In the genomic region with DNA sequence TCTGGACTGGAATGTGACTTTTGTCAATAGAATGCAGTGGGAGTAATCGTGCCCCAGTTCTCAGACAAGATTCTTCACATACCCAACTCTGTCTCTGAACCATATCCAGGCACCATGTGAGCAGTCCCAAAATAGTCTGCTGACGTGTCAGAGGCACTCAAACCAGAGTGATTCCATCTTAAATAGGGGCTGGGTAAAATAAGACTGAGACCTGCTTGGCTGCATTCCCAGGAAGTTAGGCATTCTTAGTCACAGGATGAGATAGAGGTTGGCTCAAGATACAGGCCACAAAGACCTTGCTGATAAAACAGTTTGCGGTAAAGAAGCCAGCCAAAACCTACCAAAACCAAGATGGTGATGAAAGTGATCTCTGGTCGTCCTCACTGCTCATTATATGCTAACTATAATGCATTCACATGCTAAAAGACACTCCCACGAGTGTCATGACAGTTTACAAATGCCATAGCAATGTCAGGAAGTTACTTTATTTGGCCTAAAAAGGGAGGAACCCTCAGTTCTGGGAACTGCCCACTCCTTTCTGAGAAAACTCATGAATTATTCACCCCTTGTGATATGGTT, we compare ENCODE assay signal across 13 cellular contexts. TPM values are rescaled to one million over a fixed set of nuclear protein-coding genes. Genes with fewer than 3 reads are reported as not detected.
DNase-seq lines count a peak whose midpoint lies in the region; ATAC-seq and TF ChIP-seq lines count a peak whose summit lies in the region.
"Had no signal": no experiment of that assay in that cellular context is flagged by ENCODE, and none has a peak within 500 bp of the region (broad histone marks: within the 10 kb centered on the region; RNA-seq: fewer than 3 reads in every experiment).

No MANE protein-coding gene starts in this region.

- no peaks in the 10 kb centered on the region for H3K9me1 ChIP-seq in IMR-90 (ENCODE audit: insufficient read depth, low read length)

- no peak overlapping the region for H4K91ac ChIP-seq in IMR-90 (ENCODE audit: insufficient read depth, low read depth, low read length)

- no TSS peak for BruUV-seq in IMR-90 (replicated peaks; lab: Mats Ljungman, UMichigan)

- no peak overlapping the region for H3K18ac ChIP-seq in IMR-90 (ENCODE audit: low read depth, low read length)

- in situ Hi-C loops in IMR-90 (cut with MboI; ENCODE audit: low sequenced_read_pairs), result no loop called here
- in situ Hi-C loops in gastrocnemius medialis (cut with MboI; ENCODE audit: low sequenced_read_pairs in 4 of 4), result no loop called here

- no CpG with 5 or more reads among the region's 5 CpGs for WGBS in IMR-90 (ENCODE audit: extremely low coverage in 2 of 2, insufficient read length in 1 of 2), 2 experiments

- no peak for TF ChIP-seq RAD21 in IMR-90 (IDR thresholded peaks at IDR 0.05; ENCODE audit: low read length)

- H3K27me3 ChIP-seq in IMR-90 (ENCODE audit: control insufficient read depth, insufficient read depth, low read length) (no peaks in the 10 kb centered on the region), gastrocnemius medialis (no peaks in the 10 kb centered on the region)
- H3K27me3 ChIP-seq: neural progenitor cell had no signal

- H2AK5ac ChIP-seq in IMR-90 (ENCODE audit: low read depth, low read length), result no peak overlapping the region

- H3K4me2 ChIP-seq in IMR-90 (ENCODE audit: low read depth, low read length), result no peak overlapping the region
- H3K4me2 ChIP-seq: neural progenitor cell had no signal

- intact Hi-C loops in IMR-90 (cut with micrococcal nuclease) (no loop called here), gastrocnemius medialis (cut with DNase I; ENCODE audit: low total_unique reads) (no loop called here)

- H3K79me1 ChIP-seq in IMR-90 (ENCODE audit: low read depth in 1 of 2, low read length in 2 of 2), result no peaks in the 10 kb centered on the region

- peak overlapping the region; percentile 48 for H2BK5ac ChIP-seq in IMR-90 (ENCODE audit: low read depth, low read length, poor library complexity, severe bottlenecking)

- CTCF ChIA-PET in IMR-90 (lab: Yijun Ruan, JAX), result no interaction called here

- H3K4ac ChIP-seq in IMR-90 (ENCODE audit: low read depth, low read length), result no peak overlapping the region

- TF ChIP-seq POLR2A in IMR-90 (IDR thresholded peaks at IDR 0.05; ENCODE audit: low read depth, low read length), result no peak
- TF ChIP-seq POLR2A in gastrocnemius medialis (IDR thresholded peaks at IDR 0.05), result no peak

- no peak overlapping the region for H2AK9ac ChIP-seq in IMR-90 (replicated peaks; ENCODE audit: low read depth, low read length, poor library complexity)

- ATAC-seq in IMR-90 (ENCODE audit: low read depth), result peak; percentile 80
- ATAC-seq in gastrocnemius medialis, result no peak
- ATAC-seq in GM21423 (IDR thresholded peaks at IDR 0.05; ENCODE audit: unreplicated experiment), result no peak

- H3K9ac ChIP-seq in IMR-90 (ENCODE audit: low read depth, low read length), result no peak overlapping the region
- H3K9ac ChIP-seq: neural progenitor cell had no signal

- H4K20me1 ChIP-seq in IMR-90 (ENCODE audit: insufficient read depth, low read length), result no peaks in the 10 kb centered on the region

- TF ChIP-seq CTCF in IMR-90 (conservative IDR thresholded peaks at IDR 0.05; ENCODE audit: low read depth, low read length), result no peak
- TF ChIP-seq CTCF in cardiac fibroblast (IDR thresholded peaks at IDR 0.05; ENCODE audit: low read depth, low read length), result no peak
- no peak for TF ChIP-seq CTCF in gastrocnemius medialis (IDR thresholded peaks at IDR 0.05 in 4 of 5, conservative IDR thresholded peaks at IDR 0.05 in 1 of 5)

- dilution Hi-C loops in IMR-90 (cut with HindIII; ENCODE audit: low sequenced_read_pairs, unreplicated experiment), result no loop called here

- H3K9me3 ChIP-seq in IMR-90 (ENCODE audit: control insufficient read depth, insufficient read depth, low read length) (no peaks in the 10 kb centered on the region; the same call in 1 of the 2 replicates), gastrocnemius medialis (no peaks in the 10 kb centered on the region)

- peak overlapping the region; percentile 2; the same call in 1 of the 2 replicates for H2BK120ac ChIP-seq in IMR-90 (ENCODE audit: low read depth, low read length)

- H3K4me1 ChIP-seq in IMR-90 (ENCODE audit: control insufficient read depth, insufficient read depth, low read length) (peaks cover 3% of the 10 kb centered on the region; the same call in 1 of the 2 replicates), gastrocnemius medialis (no peaks in the 10 kb centered on the region)

- 0 out of 3 replicates have a peak overlapping the region, but pooled peaks have one; percentile 0 for H2BK15ac ChIP-seq in IMR-90 (ENCODE audit: low read depth, low read length)

- no peak overlapping the region for H3K4me3 ChIP-seq in IMR-90 (ENCODE audit: insufficient read depth, low read depth, low read length)
- H3K4me3 ChIP-seq in cardiac fibroblast (replicated peaks in 1 of 2; ENCODE audit: low read depth in 2 of 2, low read length in 2 of 2), result no peak overlapping the region
- H3K4me3 ChIP-seq in gastrocnemius medialis, result no peak overlapping the region
- H3K4me3 ChIP-seq: neural progenitor cell had no signal

- no peak overlapping the region; a peak in 1 of 4 replicates for H4K8ac ChIP-seq in IMR-90 (ENCODE audit: low read depth in 2 of 2, low read length in 2 of 2)

- H3K27ac ChIP-seq in IMR-90 (ENCODE audit: insufficient read depth, low read length) (no peak overlapping the region), gastrocnemius medialis (no peak overlapping the region)
- H3K27ac ChIP-seq: neural progenitor cell had no signal

- POLR2A ChIA-PET in IMR-90 (lab: Charles Lee; ENCODE audit: unreplicated experiment), result no interaction called here

- no peak overlapping the region for H3K23ac ChIP-seq in IMR-90 (ENCODE audit: low read depth, low read length)

- H4K5ac ChIP-seq in IMR-90 (ENCODE audit: low read depth, low read length), result no peak overlapping the region

- H3K14ac ChIP-seq in IMR-90 (replicated peaks; ENCODE audit: low read depth, low read length), result no peak overlapping the region

- H3K36me3 ChIP-seq in IMR-90 (ENCODE audit: control insufficient read depth, insufficient read depth, low read length) (no peaks in the 10 kb centered on the region), gastrocnemius medialis (no peaks in the 10 kb centered on the region)
- H3K36me3 ChIP-seq: neural progenitor cell had no signal

- no peak overlapping the region for H3K56ac ChIP-seq in IMR-90 (ENCODE audit: extremely low read depth, insufficient read depth, low read length)

- peak; percentile 2 for DNase-seq in AG08395 (ENCODE audit: low spot score)
- DNase-seq in IMR-90, result peak; percentile 98
- peak; percentile 99 for DNase-seq in cardiac fibroblast (ENCODE audit: low read depth in 2 of 2)
- DNase-seq in iris pigment epithelial cell (ENCODE audit: low read depth), result peak; percentile 83
- DNase-seq in gastrocnemius medialis, result no peak
- no peak for DNase-seq in ureter (ENCODE audit: low spot score)
- DNase-seq in stimulated activated CD4-positive, alpha-beta T cell treated with anti-CD3 and anti-CD28 coated beads, Interleukin-2, amount 100 ng/mL, for 48 hours, result no peak
- DNase-seq: activated CD4-positive, alpha-beta memory T cell treated with anti-CD3 and anti-CD28 coated beads, Interleukin-2, amount 10 ng/mL, durations not matched to agents 7 days and 5 days; hypothalamus; NCI-H1092 treated with DMSO at 0.1 percent for 48 hours had no signal

- H2BK20ac ChIP-seq in IMR-90 (ENCODE audit: low read depth, low read length), result peak overlapping the region; percentile 69; the same call in 1 of the 2 replicates

- no peak overlapping the region for H2AFZ ChIP-seq in IMR-90 (replicated peaks; ENCODE audit: low read length, poor library complexity)
- H2AFZ ChIP-seq: neural progenitor cell had no signal

TF ChIP-seq in IMR-90, 13 proteins besides CTCF, POLR2A, EP300 and RAD21:
- TF ChIP-seq CEBPB (IDR thresholded peaks at IDR 0.05; ENCODE audit: low read depth, low read length) (peak; percentile 26; the same call in 1 of the 2 replicates), CHD1 (IDR thresholded peaks at IDR 0.05; ENCODE audit: low read depth, low read length) (no peak), USF2 (IDR thresholded peaks at IDR 0.05; ENCODE audit: low read depth, low read length) (peak; percentile 82), BHLHE40 (IDR thresholded peaks at IDR 0.05; ENCODE audit: low read depth, low read length) (peak; percentile 48; the same call in 1 of the 2 replicates)

RNA-seq across cellular contexts. Expression of gene PLCXD3, which starts 16.9 kb away (rescaled TPM):
- total RNA-seq in IMR-90 (2012; rRNA removed) (under 0.01 TPM in 2 replicates), gastrocnemius medialis (1 to 10 TPM in 1 of 4 donors, under 1 TPM in 3; 0.49 to 1.2 (median 0.64) TPM), ureter (4.5 TPM)
- 0.01 and 0.02 TPM in 2 replicates for polyA plus RNA-seq in IMR-90 (2012; rRNA removed)
- under 0.01 and 0.01 TPM in 2 replicates for polyA plus RNA-seq in IMR-90 (2012; cell fraction: cytosol; rRNA removed)
- 0.01 TPM in 1 of 2 replicates, not detected in the other for polyA plus RNA-seq in IMR-90 (2012; cell fraction: nucleus; rRNA removed; ENCODE audit: low replicate concordance)
- total RNA-seq: activated CD4-positive, alpha-beta memory T cell treated with anti-CD3 and anti-CD28 coated beads, Interleukin-2, amount 10 ng/mL, durations not matched to agents 7 days and 5 days had no signal
- polyA plus RNA-seq: CD14-positive monocyte had no signal

Comparison
In these comparisons a context has a peak if more than half of its experiments do, and no peak if none do; other contexts are left out.
1. DNase-seq: peak in AG08395 (single experiment), IMR-90 (single experiment), cardiac fibroblast (2 of 2) and iris pigment epithelial cell (single experiment); none in gastrocnemius medialis (0 of 2), ureter (single experiment) and stimulated activated CD4-positive, alpha-beta T cell treated with anti-CD3 and anti-CD28 coated beads, Interleukin-2, amount 100 ng/mL, for 48 hours (0 of 2).